ENCODE assay signal across 8 cellular contexts in the genomic region with DNA sequence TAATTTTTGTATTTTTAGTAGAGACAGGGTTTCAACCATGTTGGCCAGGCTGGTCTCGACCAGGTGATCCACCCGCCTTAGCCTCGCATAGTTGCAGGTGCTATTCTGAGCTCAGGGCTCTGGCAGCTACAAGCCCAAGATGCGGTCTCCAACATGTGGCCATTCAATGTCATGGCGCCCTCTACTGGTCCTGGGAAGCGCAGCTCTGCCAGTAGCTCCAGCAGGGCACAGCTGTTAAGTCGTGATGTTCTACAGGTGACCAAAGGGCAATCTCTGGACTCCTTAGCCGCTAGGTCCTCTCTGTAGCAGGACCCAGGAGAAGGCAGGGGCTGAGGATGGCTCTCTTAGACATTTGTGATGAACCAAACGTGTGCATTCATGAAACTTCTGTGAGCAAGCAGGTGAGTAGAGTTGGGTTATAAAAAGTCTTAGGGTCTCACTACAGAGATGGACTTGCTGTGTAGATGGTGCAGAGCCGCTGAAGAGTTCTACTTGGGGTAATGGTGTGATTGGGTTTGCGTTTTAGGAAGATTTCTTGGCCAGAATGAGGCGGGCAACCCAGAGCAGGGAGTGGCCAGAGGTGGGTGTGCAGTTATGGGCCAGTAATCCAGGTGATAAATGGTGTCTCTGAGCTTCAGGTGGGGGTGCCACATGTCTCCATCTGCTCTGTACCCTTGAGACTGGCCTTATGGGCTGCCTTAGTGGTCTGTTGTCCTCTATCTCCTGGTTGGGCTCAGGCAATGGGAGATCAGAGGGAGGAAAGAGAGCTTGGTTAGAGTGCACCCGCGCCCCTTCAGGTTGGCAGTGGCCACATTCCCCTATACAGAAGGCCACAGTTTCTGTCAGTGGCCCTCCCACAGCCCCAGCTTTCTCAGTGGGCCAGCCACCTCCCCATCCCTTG. TPM values are rescaled to one million over a fixed set of nuclear protein-coding genes. Genes with fewer than 3 reads are reported as not detected.
DNase-seq lines count a peak whose midpoint lies in the region; ATAC-seq, FAIRE-seq and TF ChIP-seq lines count a peak whose summit lies in the region.

No MANE protein-coding gene starts in this region.

- H3K4me3 ChIP-seq in A549 (no peak overlapping the region), GM12875 (ENCODE audit: low read depth, low read length) (no peak overlapping the region), bronchial epithelial cell (ENCODE audit: low read depth, low read length) (no peak overlapping the region)

- TF ChIP-seq RAD21 in A549 (conservative IDR thresholded peaks at IDR 0.05 in 1 of 2, IDR thresholded peaks at IDR 0.05 in 1 of 2): peak; percentile 78 to 90

- CTCF ChIA-PET in A549 (lab: Yijun Ruan, JAX): interaction anchor here (0.6 to 6.7 kb wide), 39 partner anchors 10 to 440 kb away, joined by 3 to 120 read pairs (median 5); a partner anchor contains a TSS

- TF ChIP-seq EP300 in A549 (IDR thresholded peaks at IDR 0.05): no peak

- DNase-seq in A549 (ENCODE audit: low read depth in 1 of 2, low spot score in 1 of 2) (peak; percentile 43 to 78), NCI-H2081 treated with DMSO at 0.1 percent for 48 hours (lab: John Stamatoyannopoulos, UW) (peak; percentile 21), bronchial epithelial cell (ENCODE audit: low read depth) (peak; percentile 76), left kidney (ENCODE audit: low read depth, low spot score) (peak; percentile 92)
- DNase-seq in stimulated activated CD4-positive, alpha-beta T cell treated with anti-CD3 and anti-CD28 coated beads, Interleukin-4, amount 100 ng/mL, for 4 hours: peak; percentile 21 to 42

- H3K4me2 ChIP-seq in A549: no peak overlapping the region

- FAIRE-seq in A549 (lab: Jason Lieb, UNC): no peak
- peak; percentile 72 for FAIRE-seq in bronchial epithelial cell (lab: Jason Lieb, UNC)

- 20% methylated on average over 11 of the region's 14 CpGs for WGBS in A549 (ENCODE audit: missing lambda C conversion rate)

- POLR2A ChIA-PET in A549 (lab: Yijun Ruan, JAX): interaction anchor here (0.7 kb wide), 2 partner anchors 75 to 195 kb away, joined by 5 to 8 read pairs; no protein-coding TSS in a partner anchor

- H3K27ac ChIP-seq in A549 (no peak overlapping the region), VCaP (no peak overlapping the region)

- peak; percentile 97 to 99 for ATAC-seq in A549
- ATAC-seq in HG02763 (IDR thresholded peaks at IDR 0.05; ENCODE audit: unreplicated experiment): peak; percentile 73

- TF ChIP-seq CTCF in A549 (IDR thresholded peaks at IDR 0.05) (peak; percentile 70), GM12875 (IDR thresholded peaks at IDR 0.05; ENCODE audit: borderline replicate concordance, insufficient read depth, low read depth, low read length) (peak; percentile 98), VCaP (conservative IDR thresholded peaks at IDR 0.05) (peak; percentile 44), bronchial epithelial cell (IDR thresholded peaks at IDR 0.05; ENCODE audit: insufficient read depth, low read length, severe bottlenecking) (peak; percentile 98)

- no peaks in the 10 kb centered on the region for H3K4me1 ChIP-seq in A549

- H3K36me3 ChIP-seq in bronchial epithelial cell (ENCODE audit: control insufficient read depth, insufficient read depth, low read length): no peaks in the 10 kb centered on the region

- H3K9me3 ChIP-seq in A549: peaks cover 22% of the 10 kb centered on the region

- H3K27me3 ChIP-seq in bronchial epithelial cell (ENCODE audit: control insufficient read depth, insufficient read depth, low read length): no peaks in the 10 kb centered on the region

- TF ChIP-seq POLR2A in A549 (IDR thresholded peaks at IDR 0.05; ENCODE audit: low read length): no peak

TF ChIP-seq in A549, 52 proteins besides CTCF, POLR2A, EP300 and RAD21:
- TF ChIP-seq, protein P1, sequence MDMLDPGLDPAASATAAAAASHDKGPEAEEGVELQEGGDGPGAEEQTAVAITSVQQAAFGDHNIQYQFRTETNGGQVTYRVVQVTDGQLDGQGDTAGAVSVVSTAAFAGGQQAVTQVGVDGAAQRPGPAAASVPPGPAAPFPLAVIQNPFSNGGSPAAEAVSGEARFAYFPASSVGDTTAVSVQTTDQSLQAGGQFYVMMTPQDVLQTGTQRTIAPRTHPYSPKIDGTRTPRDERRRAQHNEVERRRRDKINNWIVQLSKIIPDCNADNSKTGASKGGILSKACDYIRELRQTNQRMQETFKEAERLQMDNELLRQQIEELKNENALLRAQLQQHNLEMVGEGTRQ (IDR thresholded peaks at IDR 0.05): no peak
- TF ChIP-seq FOSB (CRISPR knock-in tag; IDR thresholded peaks at IDR 0.05): no peak
- TF ChIP-seq SMC3 (IDR thresholded peaks at IDR 0.05): peak; percentile 61
- no peak for TF ChIP-seq MAZ (IDR thresholded peaks at IDR 0.05; ENCODE audit: borderline replicate concordance, low read depth, low read length)
- no peak for TF ChIP-seq NFE2L2 (conservative IDR thresholded peaks at IDR 0.05; ENCODE audit: low read length)

RNA-seq across cellular contexts. Expression of a gene that starts 31.0 kb away (rescaled TPM):
- polyA plus RNA-seq in A549 (2011; rRNA removed) (not detected in 2 replicates), A549 (2017; fragmentation: RNase III; extraction: RNeasy Plus Mini Kit Qiagen cat#74134 plus additional on column Dnase treatment) (not detected in 3 replicates)
- polyA plus RNA-seq in A549 (2012; cell fraction: cytosol; rRNA removed): not detected in 2 replicates
- 0.38 TPM in 1 of 2 replicates, not detected in the other for polyA plus RNA-seq in A549 (2012; cell fraction: nucleus; rRNA removed)
- not detected in 2 replicates for polyA minus RNA-seq in A549 (2011; rRNA and poly(A)+ RNA removed)
- not detected in 2 replicates for total RNA-seq in bronchial epithelial cell

RNA-seq across cellular contexts. Expression of a gene that starts 35.8 kb away (rescaled TPM):
- polyA plus RNA-seq in A549 (2011; rRNA removed) (0.13 and 0.16 TPM in 2 replicates), A549 (2017; fragmentation: RNase III; extraction: RNeasy Plus Mini Kit Qiagen cat#74134 plus additional on column Dnase treatment) (not detected in 3 replicates)
- polyA plus RNA-seq in A549 (2012; cell fraction: cytosol; rRNA removed): not detected in 2 replicates
- 0.07 TPM in 1 of 2 replicates, not detected in the other for polyA plus RNA-seq in A549 (2012; cell fraction: nucleus; rRNA removed)
- not detected in 2 replicates for polyA minus RNA-seq in A549 (2011; rRNA and poly(A)+ RNA removed)
- 0.51 TPM in 1 of 2 replicates, not detected in the other for total RNA-seq in bronchial epithelial cell

Comparison
In these comparisons a context has a peak if more than half of its experiments do, and no peak if none do; other contexts are left out.
1. DNase-seq: peak in every context shown above with its lines; median percentile 92 in left kidney; 76 in bronchial epithelial cell; 60 in A549; 32 in stimulated activated CD4-positive, alpha-beta T cell treated with anti-CD3 and anti-CD28 coated beads, Interleukin-4, amount 100 ng/mL, for 4 hours; 21 in NCI-H2081 treated with DMSO at 0.1 percent for 48 hours.
2. CTCF ChIP-seq: peak in every context shown above with its lines; median percentile 98 in GM12875; 98 in bronchial epithelial cell; 70 in A549; 44 in VCaP.